ENCODE assay signal across 8 cellular contexts in genomic region chr2:66574701-66575624, GRCh38.
DNase-seq lines count a peak whose midpoint lies in the region; ATAC-seq and TF ChIP-seq lines count a peak whose summit lies in the region.

No MANE protein-coding gene starts in this region.

- no peak overlapping the region for H3K9ac ChIP-seq in iPS-18a (ENCODE audit: low read length)

- DNase-seq in 8988T = peak; percentile 61
- peak; percentile 80 for DNase-seq in H4 (ENCODE audit: low spot score)
- DNase-seq in NCI-H510A (lab: John Stamatoyannopoulos, UW) = peak; percentile 69
- DNase-seq in body of pancreas = peak; percentile 72 to 82 (median 78)
- peak; percentile 80 for DNase-seq in renal cortical epithelial cell (ENCODE audit: low read depth)

- ATAC-seq in body of pancreas (peak; percentile 42), GM21717 (IDR thresholded peaks at IDR 0.05; ENCODE audit: unreplicated experiment) (no peak), GM18873 (IDR thresholded peaks at IDR 0.05; ENCODE audit: low FRiP score, unreplicated experiment) (no peak)

- WGBS in body of pancreas, 2 donors = 0% methylated on average over 34 to 35 of the region's 35 CpGs

- TF ChIP-seq POLR2A in body of pancreas (IDR thresholded peaks at IDR 0.05) = peak in 2 of 3 donors; percentile 33 to 46

- H3K9me3 ChIP-seq in body of pancreas (no peaks in the 10 kb centered on the region), iPS-18a (ENCODE audit: control insufficient read depth, low read depth, low read length) (no peaks in the 10 kb centered on the region)

- H3K27ac ChIP-seq in body of pancreas (peak overlapping the region; percentile 92 to 98 (median 97)), iPS-18a (ENCODE audit: low read length) (no peak overlapping the region)

- H3K4me1 ChIP-seq in body of pancreas (peaks cover 40% of the 10 kb centered on the region), iPS-18a (ENCODE audit: control insufficient read depth, low read depth, low read length) (peaks cover 36% of the 10 kb centered on the region)

- H3K36me3 ChIP-seq in body of pancreas (replicated peaks in 1 of 2; ENCODE audit: insufficient read depth in 1 of 2, low read depth in 2 of 2) = peaks cover 0 to 8% of the 10 kb centered on the region in 2 donors
- no peaks in the 10 kb centered on the region for H3K36me3 ChIP-seq in iPS-18a (ENCODE audit: control insufficient read depth, low read depth, low read length)

- peak; percentile 13 to 75 (median 53) for TF ChIP-seq CTCF in body of pancreas (IDR thresholded peaks at IDR 0.05)

- intact Hi-C loops in body of pancreas (cut with DNase I) = loop anchor here (5.0 kb wide), 1 partner anchor 143 kb away; no protein-coding TSS in a partner anchor

- peak overlapping the region; percentile 31 to 36 for H3K4me3 ChIP-seq in body of pancreas
- H3K4me3 ChIP-seq in iPS-18a (ENCODE audit: low read length) = peak overlapping the region; percentile 72

- H3K27me3 ChIP-seq in body of pancreas (no peaks in the 10 kb centered on the region), iPS-18a (ENCODE audit: control insufficient read depth, insufficient read depth, low read length) (peaks cover 47% of the 10 kb centered on the region)
